In genomic region chr21:42265229-42265812, GRCh38 we compare ENCODE assay signal across 18 cellular contexts. TPM values are rescaled to one million over a fixed set of nuclear protein-coding genes. Genes with fewer than 3 reads are reported as not detected.
A peak's percentile ranks its signal among the peaks of the same experiment; 100 is the strongest.
DNase-seq lines count a peak whose midpoint lies in the region; ATAC-seq, FAIRE-seq and TF ChIP-seq lines count a peak whose summit lies in the region.
"Had no signal": no experiment of that assay in that cellular context is flagged by ENCODE, and none has a peak within 500 bp of the region (broad histone marks: within the 10 kb centered on the region; RNA-seq: fewer than 3 reads in every experiment).

No MANE protein-coding gene starts in this region.

- H3K4me2 ChIP-seq in HepG2 (ENCODE audit: low read depth, low read length), result no peak overlapping the region
- H3K4me2 ChIP-seq: A549 had no signal

- TF ChIP-seq CTCF in left ventricle myocardium inferior (IDR thresholded peaks at IDR 0.05; ENCODE audit: borderline replicate concordance), result no peak
- TF ChIP-seq CTCF in HepG2 (CRISPR knock-in tag; IDR thresholded peaks at IDR 0.05), result no peak
- no peak for TF ChIP-seq CTCF in adrenal gland (IDR thresholded peaks at IDR 0.05)

- no TSS peak for BruUV-seq in HepG2 (replicated peaks; lab: Mats Ljungman, UMichigan)

- TF ChIP-seq POLR2A in HepG2 (IDR thresholded peaks at IDR 0.05; ENCODE audit: insufficient read depth in 1 of 2, low read depth in 2 of 2, low read length in 2 of 2) (no peak), adrenal gland (IDR thresholded peaks at IDR 0.05) (no peak)

- ATAC-seq in Right ventricle myocardium superior (ENCODE audit: poor library complexity), result no peak
- ATAC-seq in T-helper 17 cell, result no peak
- no peak for ATAC-seq in HepG2
- no peak for ATAC-seq in HG03095 (IDR thresholded peaks at IDR 0.05; ENCODE audit: unreplicated experiment)
- ATAC-seq: A549, K562 had no signal

- H3K9ac ChIP-seq in HepG2 (ENCODE audit: insufficient read depth, low read depth, low read length), result no peak overlapping the region

- peaks cover 6% of the 10 kb centered on the region for H3K36me3 Mint-ChIP-seq in T-helper 17 cell (ENCODE audit: low read depth)

- peak; percentile 10 for DNase-seq in Right ventricle myocardium superior
- no peak for DNase-seq in left ventricle myocardium inferior
- DNase-seq in T-helper 17 cell, result no peak
- DNase-seq in HepG2 (ENCODE audit: low spot score), result no peak
- DNase-seq in mesenteric fat pad (ENCODE audit: low spot score), result no peak
- DNase-seq in adrenal gland, result no peak
- DNase-seq: DMS79, NCI-H1105, NCI-H1694 treated with DMSO at 0.1 percent for 48 hours, NCI-H510A, NCI-H774, SHP77 treated with DMSO at 0.1 percent for 48 hours had no signal

- H3K27me3 Mint-ChIP-seq in T-helper 17 cell, result no peaks in the 10 kb centered on the region

- H3K27ac Mint-ChIP-seq in T-helper 17 cell, result peak overlapping the region; percentile 51

- H3K36me3 ChIP-seq in left ventricle myocardium inferior (no peaks in the 10 kb centered on the region), HepG2 (replicated peaks in 1 of 2; ENCODE audit: control insufficient read depth in 1 of 2, insufficient read depth in 2 of 2, low read length in 2 of 2) (no peaks in the 10 kb centered on the region), adrenal gland (replicated peaks in 1 of 2) (no peaks in the 10 kb centered on the region)

- no peaks in the 10 kb centered on the region for H3K79me2 ChIP-seq in HepG2 (ENCODE audit: insufficient read depth, low read length)

- POLR2A ChIA-PET in HepG2 (lab: Yijun Ruan, JAX), result no interaction called here

- H3K27ac ChIP-seq in left ventricle myocardium inferior (replicated peaks) (no peak overlapping the region), HepG2 (ENCODE audit: extremely low read length, insufficient read depth, low read length) (no peak overlapping the region), adrenal gland (no peak overlapping the region)
- H3K27ac ChIP-seq: A549 had no signal

- H3K9me3 ChIP-seq in left ventricle myocardium inferior (replicated peaks), result no peaks in the 10 kb centered on the region
- no peaks in the 10 kb centered on the region for H3K9me3 ChIP-seq in T-helper 17 cell (ENCODE audit: control insufficient read depth, low read length, poor library complexity, severe bottlenecking)
- no peaks in the 10 kb centered on the region for H3K9me3 ChIP-seq in HepG2 (ENCODE audit: low read length)
- H3K9me3 ChIP-seq in adrenal gland (replicated peaks in 1 of 3), result no peaks in the 10 kb centered on the region
- H3K9me3 ChIP-seq: A549 had no signal

- H2AFZ ChIP-seq in HepG2 (ENCODE audit: low read length), result no peak overlapping the region

- intact Hi-C loops in Right ventricle myocardium superior (cut with DNase I), result no loop called here
- intact Hi-C loops in left ventricle myocardium inferior (cut with micrococcal nuclease), result no loop called here
- intact Hi-C loops in HepG2 (cut with micrococcal nuclease; ENCODE audit: unreplicated experiment), result no loop called here
- intact Hi-C loops in adrenal gland (cut with DNase I), result no loop called here

- H3K4me1 Mint-ChIP-seq in T-helper 17 cell, result peaks cover 40% of the 10 kb centered on the region

- 65% methylated on average over 5 of the region's 12 CpGs for WGBS in HepG2 (ENCODE audit: low lambda C conversion rate)
- WGBS in adrenal gland, 4 donors, result 79 to 90% (median 84%) methylated on average over 3 to 12 of the region's 12 CpGs

- CTCF ChIA-PET in HepG2 (lab: Yijun Ruan, JAX; ENCODE audit: low intra/inter-chr PET ratio, low total read pairs), result no interaction called here

- in situ Hi-C loops in HepG2 (cut with HindIII; ENCODE audit: extremely low pct_ligation_motif_present, low pct_unique_long_range_greater_than_20kb), result no loop called here

- H3K4me1 ChIP-seq in left ventricle myocardium inferior, result peaks cover 48% of the 10 kb centered on the region
- peaks cover 28% of the 10 kb centered on the region for H3K4me1 ChIP-seq in HepG2 (ENCODE audit: insufficient read depth, low read length)
- peaks cover 36 to 46% of the 10 kb centered on the region in 2 donors for H3K4me1 ChIP-seq in adrenal gland (replicated peaks in 1 of 2)

- H3K4me3 ChIP-seq in left ventricle myocardium inferior (no peak overlapping the region), HepG2 (replicated peaks in 1 of 3; ENCODE audit: insufficient read depth in 1 of 3, low read depth in 2 of 3, low read length in 3 of 3) (no peak overlapping the region), adrenal gland (no peak overlapping the region)
- H3K4me3 ChIP-seq: A549, K562 had no signal

- FAIRE-seq in HepG2 (lab: Jason Lieb, UNC), result no peak
- FAIRE-seq: A549, H1, K562 had no signal

- H3K4me3 Mint-ChIP-seq in T-helper 17 cell, result peak overlapping the region; percentile 47

- TF ChIP-seq EP300 in HepG2 (IDR thresholded peaks at IDR 0.05; ENCODE audit: low read depth in 2 of 2, low read length in 2 of 2), result no peak
- TF ChIP-seq EP300 in HepG2 (CRISPR knock-in tag; IDR thresholded peaks at IDR 0.05; ENCODE audit: borderline replicate concordance), result no peak

- no peaks in the 10 kb centered on the region; the same call in 1 of the 2 replicates for H4K20me1 ChIP-seq in HepG2 (ENCODE audit: insufficient read depth, low read length)

- H3K27me3 ChIP-seq in left ventricle myocardium inferior (ENCODE audit: low read depth) (no peaks in the 10 kb centered on the region), HepG2 (ENCODE audit: control insufficient read depth in 1 of 2, insufficient read depth in 2 of 2, low read length in 2 of 2) (peaks cover 3 to 30% of the 10 kb centered on the region in 2 experiments; a peak in 4 of 5 replicates), adrenal gland (no peaks in the 10 kb centered on the region)

- TF ChIP-seq RAD21 in HepG2 (CRISPR knock-in tag; IDR thresholded peaks at IDR 0.05), result no peak

TF ChIP-seq in HepG2, 621 proteins besides CTCF, POLR2A, EP300 and RAD21:
- TF ChIP-seq ZNF263 (CRISPR knock-in tag; IDR thresholded peaks at IDR 0.05) (peak; percentile 63), ZNF180 (CRISPR knock-in tag; IDR thresholded peaks at IDR 0.05; ENCODE audit: borderline replicate concordance, low read depth) (no peak)

RNA-seq across cellular contexts. Expression of gene ABCG1, which starts 46.4 kb away (rescaled TPM):
- 7.3 TPM for total RNA-seq in Right ventricle myocardium superior
- total RNA-seq in left ventricle myocardium inferior, result 8.7 TPM
- total RNA-seq in T-helper 17 cell, result 10 to 100 TPM; 43.4 to 75.0 TPM
- total RNA-seq in HepG2 (2016; rRNA removed; fragmentation: Illumina TruSeq; extraction: Trizol), result not detected in 2 replicates
- total RNA-seq in HepG2 (2016; cell fraction: cytosol; rRNA removed; fragmentation: Illumina TruSeq; extraction: Trizol; ENCODE audit: low read depth), result not detected in 2 replicates
- not detected in 2 replicates for total RNA-seq in HepG2 (2016; cell fraction: insoluble cytoplasmic fraction; rRNA removed; fragmentation: Illumina TruSeq; extraction: Trizol)
- not detected in 2 replicates for total RNA-seq in HepG2 (2016; cell fraction: membrane; rRNA removed; fragmentation: Illumina TruSeq; extraction: Trizol)
- not detected in 2 replicates for total RNA-seq in HepG2 (2016; cell fraction: nucleus; rRNA removed; fragmentation: Illumina TruSeq; extraction: Trizol)
- polyA plus RNA-seq in HepG2 (2011; rRNA removed), result 0.04 and 0.10 TPM in 2 replicates
- polyA plus RNA-seq in HepG2 (2011; cell fraction: cytosol; rRNA removed), result 0.08 TPM in 2 replicates
- 0.06 and 0.12 TPM in 2 replicates for polyA plus RNA-seq in HepG2 (2011; cell fraction: nucleus; rRNA removed)
- polyA plus RNA-seq in HepG2 (2012), result 0.09 TPM in 1 of 2 replicates, not detected in the other
- polyA plus RNA-seq in HepG2 (2016; cell fraction: cytosol; fragmentation: Illumina TruSeq; extraction: Trizol; ENCODE audit: low read depth), result not detected in 2 replicates
- polyA plus RNA-seq in HepG2 (2016; cell fraction: insoluble cytoplasmic fraction; fragmentation: Illumina TruSeq; extraction: Trizol; ENCODE audit: low read depth), result not detected in 2 replicates
- not detected in 2 replicates for polyA plus RNA-seq in HepG2 (2016; cell fraction: membrane; fragmentation: Illumina TruSeq; extraction: Trizol; ENCODE audit: low read depth)
- polyA plus RNA-seq in HepG2 (2016; cell fraction: nucleus; fragmentation: Illumina TruSeq; extraction: Trizol; ENCODE audit: insufficient read depth, low read depth), result not detected in 2 replicates
- polyA minus RNA-seq in HepG2 (2011; rRNA and poly(A)+ RNA removed; ENCODE audit: low replicate concordance), result 0.10 and 7.4 TPM in 2 replicates
- 0.97 TPM in 1 of 2 replicates, not detected in the other for polyA minus RNA-seq in HepG2 (2011; cell fraction: cytosol; rRNA and poly(A)+ RNA removed)
- polyA minus RNA-seq in HepG2 (2011; cell fraction: nucleus; rRNA and poly(A)+ RNA removed), result not detected in 2 replicates
- 25.9 TPM for total RNA-seq in mesenteric fat pad
- 100 to 1,000 TPM in 2 of 8 donors, 10 to 100 TPM in 6; 47.8 to 136 (median 90.9) TPM for total RNA-seq in adrenal gland
- polyA plus RNA-seq in adrenal gland, result 10 to 100 TPM; 32.5 to 52.7 (median 38.7) TPM
- total RNA-seq: RPMI7951 had no signal
- polyA plus RNA-seq: K562 had no signal

RNA-seq across cellular contexts. Expression of gene TFF3, which starts 49.9 kb away (rescaled TPM):
- total RNA-seq in Right ventricle myocardium superior (1.00 TPM), left ventricle myocardium inferior (2.9 TPM), T-helper 17 cell (not detected), HepG2 (2016; rRNA removed; fragmentation: Illumina TruSeq; extraction: Trizol) (7.9 and 14.2 TPM in 2 replicates), mesenteric fat pad (5.5 TPM), adrenal gland (10 to 100 TPM in 4 of 8 donors, 1 to 10 TPM in 4; 3.3 to 29.3 (median 11.1) TPM)
- 9.4 and 9.9 TPM in 2 replicates for total RNA-seq in HepG2 (2016; cell fraction: cytosol; rRNA removed; fragmentation: Illumina TruSeq; extraction: Trizol; ENCODE audit: low read depth)
- total RNA-seq in HepG2 (2016; cell fraction: insoluble cytoplasmic fraction; rRNA removed; fragmentation: Illumina TruSeq; extraction: Trizol), result 10.8 and 14.1 TPM in 2 replicates
- 8.0 and 8.6 TPM in 2 replicates for total RNA-seq in HepG2 (2016; cell fraction: membrane; rRNA removed; fragmentation: Illumina TruSeq; extraction: Trizol)
- 5.1 and 9.3 TPM in 2 replicates for total RNA-seq in HepG2 (2016; cell fraction: nucleus; rRNA removed; fragmentation: Illumina TruSeq; extraction: Trizol)
- polyA plus RNA-seq in HepG2 (2011; rRNA removed) (26.9 and 27.0 TPM in 2 replicates), adrenal gland (10 to 100 TPM in 2 of 3 donors, 1 to 10 TPM in 1; 1.2 to 42.3 (median 20.4) TPM)
- 15.9 and 30.0 TPM in 2 replicates for polyA plus RNA-seq in HepG2 (2011; cell fraction: cytosol; rRNA removed)
- polyA plus RNA-seq in HepG2 (2011; cell fraction: nucleus; rRNA removed), result 16.3 and 18.8 TPM in 2 replicates
- 14.9 and 18.1 TPM in 2 replicates for polyA plus RNA-seq in HepG2 (2012)
- polyA plus RNA-seq in HepG2 (2016; cell fraction: cytosol; fragmentation: Illumina TruSeq; extraction: Trizol; ENCODE audit: low read depth), result 7.3 and 9.3 TPM in 2 replicates
- 5.5 and 6.2 TPM in 2 replicates for polyA plus RNA-seq in HepG2 (2016; cell fraction: insoluble cytoplasmic fraction; fragmentation: Illumina TruSeq; extraction: Trizol; ENCODE audit: low read depth)
- polyA plus RNA-seq in HepG2 (2016; cell fraction: membrane; fragmentation: Illumina TruSeq; extraction: Trizol; ENCODE audit: low read depth), result 4.6 and 6.5 TPM in 2 replicates
- polyA plus RNA-seq in HepG2 (2016; cell fraction: nucleus; fragmentation: Illumina TruSeq; extraction: Trizol; ENCODE audit: insufficient read depth, low read depth), result 9.5 and 10.5 TPM in 2 replicates
- 10.8 TPM in 1 of 2 replicates, not detected in the other for polyA minus RNA-seq in HepG2 (2011; rRNA and poly(A)+ RNA removed; ENCODE audit: low replicate concordance)
- polyA minus RNA-seq in HepG2 (2011; cell fraction: cytosol; rRNA and poly(A)+ RNA removed), result 6.5 and 7.7 TPM in 2 replicates
- 0.77 and 1.7 TPM in 2 replicates for polyA minus RNA-seq in HepG2 (2011; cell fraction: nucleus; rRNA and poly(A)+ RNA removed)
- polyA plus RNA-seq: BJ, K562 had no signal
